33 cellular contexts compared by ENCODE assay signal in the genomic region with DNA sequence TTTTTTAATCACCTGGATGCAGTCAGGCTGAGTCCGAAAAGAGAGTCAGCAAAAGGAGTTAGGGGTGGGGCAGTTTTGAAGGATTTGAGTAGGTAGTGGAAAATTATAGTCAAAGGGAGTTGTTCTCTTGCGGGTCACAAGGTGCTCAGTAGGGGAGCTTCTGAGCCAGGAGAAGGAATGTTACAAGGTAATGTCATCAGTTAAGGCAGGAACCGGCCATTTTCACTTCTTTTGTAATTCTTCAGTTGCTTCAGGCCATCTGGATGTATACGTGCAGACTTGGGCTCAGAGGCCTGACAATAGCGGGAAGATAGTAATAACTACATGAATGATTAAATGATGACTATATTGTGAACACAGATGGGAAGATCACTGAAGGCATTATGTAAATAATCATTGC. TPM values are rescaled to one million over a fixed set of nuclear protein-coding genes. Genes with fewer than 3 reads are reported as not detected.
DNase-seq lines count a peak whose midpoint lies in the region; FAIRE-seq and TF ChIP-seq lines count a peak whose summit lies in the region.
"Had no signal": no experiment of that assay in that cellular context is flagged by ENCODE, and none has a peak within 500 bp of the region (broad histone marks: within the 10 kb centered on the region; RNA-seq: fewer than 3 reads in every experiment).

No MANE protein-coding gene starts in this region.

- H3K27me3 ChIP-seq in HUES6 (ENCODE audit: control insufficient read depth, insufficient read depth, low read length) (no peaks in the 10 kb centered on the region), bronchial epithelial cell (ENCODE audit: control insufficient read depth, insufficient read depth, low read length) (no peaks in the 10 kb centered on the region), iPS-20b (ENCODE audit: insufficient read depth, low read length) (no peaks in the 10 kb centered on the region)
- H3K27me3 ChIP-seq: brain microvascular endothelial cell, esophagus squamous epithelium, gastroesophageal sphincter, hepatocyte, vagina had no signal

- H3K4me1 ChIP-seq in HUES6 (ENCODE audit: control insufficient read depth, insufficient read depth, low read length) (peaks cover 75% of the 10 kb centered on the region), iPS-20b (ENCODE audit: insufficient read depth, low read length) (peaks cover 57% of the 10 kb centered on the region)

- FAIRE-seq in bronchial epithelial cell (lab: Jason Lieb, UNC) (no peak), frontal cortex (lab: Jason Lieb, UNC) (no peak)
- FAIRE-seq: D721Med had no signal

- DNase-seq in DMS53 (lab: John Stamatoyannopoulos, UW): peak; percentile 16
- no peak for DNase-seq in DMS53 treated with DMSO at 0.1 percent for 48 hours (lab: John Stamatoyannopoulos, UW; ENCODE audit: unreplicated experiment)
- peak; percentile 80 for DNase-seq in bronchial epithelial cell (ENCODE audit: low read depth)
- no peak for DNase-seq in frontal cortex (ENCODE audit: low spot score in 2 of 2)
- no peak for DNase-seq in G401 (ENCODE audit: low spot score)
- DNase-seq in kidney glomerular epithelial cell (lab: John Stamatoyannopoulos, UW): no peak
- DNase-seq: activated naive CD4-positive, alpha-beta T cell; activated T-cell treated with anti-CD3 and anti-CD28 coated beads, Interleukin-2, amount 50 U/mL, for 4 hours; amniotic stem cell; brain microvascular endothelial cell; effector memory CD4-positive, alpha-beta T cell; EL; esophagus squamous epithelium; GOT3; immature natural killer cell; KBM-7; naive B cell; NCI-H1417 treated with DMSO at 0.1 percent for 48 hours; NCI-H2081 treated with DMSO at 0.1 percent for 48 hours; NCI-H345; NCI-H748 treated with DMSO at 0.1 percent for 48 hours; nucleus accumbens; psoas muscle; SK-N-SH had no signal

- H3K4me3 ChIP-seq in HUES6 (ENCODE audit: low read depth, low read length) (peak overlapping the region; percentile 35; the same call in 1 of the 2 replicates), bronchial epithelial cell (ENCODE audit: low read depth, low read length) (no peak overlapping the region), iPS-20b (ENCODE audit: low read length) (0 out of 2 replicates have a peak overlapping the region, but pooled peaks have one; percentile 6)
- H3K4me3 ChIP-seq: coronary artery, esophagus squamous epithelium, gastroesophageal sphincter, hepatocyte, psoas muscle, thoracic aorta, vagina had no signal

- peak overlapping the region; percentile 72 for H3K9ac ChIP-seq in HUES6 (ENCODE audit: low read length)
- H3K9ac ChIP-seq in iPS-20b (ENCODE audit: low read depth, low read length): no peak overlapping the region
- H3K9ac ChIP-seq: SK-N-SH had no signal

- in situ Hi-C loops in G401 (cut with HindIII; ENCODE audit: low sequenced_read_pairs): no loop called here

- peak overlapping the region; percentile 86; the same call in 1 of the 2 replicates for H3K27ac ChIP-seq in HUES6 (ENCODE audit: low read depth, low read length)
- H3K27ac ChIP-seq in iPS-20b (ENCODE audit: low read length): no peak overlapping the region
- H3K27ac ChIP-seq: 22Rv1, brain microvascular endothelial cell, coronary artery, esophagus squamous epithelium, gastroesophageal sphincter, hepatocyte, psoas muscle, thoracic aorta, vagina had no signal

- no peaks in the 10 kb centered on the region for H3K9me3 ChIP-seq in HUES6 (ENCODE audit: control insufficient read depth, insufficient read depth, low read depth, low read length)
- H3K9me3 ChIP-seq in iPS-20b (ENCODE audit: insufficient read depth, low read depth, low read length): no peaks in the 10 kb centered on the region
- H3K9me3 ChIP-seq: esophagus squamous epithelium, gastroesophageal sphincter, psoas muscle, SK-N-SH, thoracic aorta, vagina had no signal

- H3K36me3 ChIP-seq in HUES6 (ENCODE audit: control insufficient read depth, insufficient read depth, low read length) (peaks cover 11% of the 10 kb centered on the region; the same call in 1 of the 2 replicates), bronchial epithelial cell (ENCODE audit: control insufficient read depth, insufficient read depth, low read length) (no peaks in the 10 kb centered on the region), iPS-20b (ENCODE audit: insufficient read depth, low read depth, low read length) (peaks cover 10% of the 10 kb centered on the region)
- H3K36me3 ChIP-seq: gastroesophageal sphincter, thoracic aorta, vagina had no signal

- TF ChIP-seq CTCF in bronchial epithelial cell (IDR thresholded peaks at IDR 0.05; ENCODE audit: insufficient read depth, low read length, severe bottlenecking): no peak

RNA-seq across cellular contexts. Expression of a gene that starts 6.2 kb away (rescaled TPM):
- total RNA-seq in bronchial epithelial cell (55.3 and 73.6 TPM in 2 replicates), frontal cortex (170 TPM)
- total RNA-seq in G401 (2014; rRNA removed; shearing (Covaris generic)): 11.0 and 19.4 TPM in 2 replicates

Comparison
In these comparisons a context has a peak if more than half of its experiments do, and no peak if none do; other contexts are left out.
1. DNase-seq: peak in DMS53 (single experiment) and bronchial epithelial cell (single experiment); none in DMS53 treated with DMSO at 0.1 percent for 48 hours (single experiment), frontal cortex (0 of 2), G401 (single experiment) and kidney glomerular epithelial cell (single experiment).